ENCODE assay signal across 21 cellular contexts in genomic region chr11:125338435-125338834, GRCh38.
DNase-seq lines count a peak whose midpoint lies in the region; ATAC-seq and TF ChIP-seq lines count a peak whose summit lies in the region.
"Had no signal": no experiment of that assay in that cellular context is flagged by ENCODE, and none has a peak within 500 bp of the region (broad histone marks: within the 10 kb centered on the region; RNA-seq: fewer than 3 reads in every experiment).

No MANE protein-coding gene starts in this region.

- H3K9me3 ChIP-seq in esophagus squamous epithelium (no peaks in the 10 kb centered on the region), mucosa of rectum (ENCODE audit: control insufficient read depth in 2 of 2, low read length in 2 of 2) (no peaks in the 10 kb centered on the region), spleen (no peaks in the 10 kb centered on the region)
- H3K9me3 ChIP-seq: A549; BLaER1 treated with 17β-estradiol and CSF1 and Interleukin-3, amounts not matched to agents 10 nM and 100 nM; SK-N-SH; thoracic aorta had no signal

- H3K4me3 ChIP-seq in esophagus squamous epithelium (no peak overlapping the region), mucosa of rectum (ENCODE audit: low read length in 2 of 2) (no peak overlapping the region), spleen (no peak overlapping the region), foreskin fibroblast (ENCODE audit: low read depth in 1 of 2, low read length in 2 of 2) (no peak overlapping the region)
- H3K4me3 ChIP-seq: A549; BLaER1 treated with 17β-estradiol and CSF1 and Interleukin-3, amounts not matched to agents 10 nM and 100 nM; PC-9; thoracic aorta had no signal

- intact Hi-C loops in esophagus squamous epithelium (cut with DNase I) = no loop called here
- intact Hi-C loops in spleen (cut with DNase I; ENCODE audit: low total_unique reads) = no loop called here

- H3K9ac ChIP-seq in mucosa of rectum (ENCODE audit: low read depth in 1 of 2, low read length in 2 of 2) = no peak overlapping the region
- H3K9ac ChIP-seq: BLaER1 treated with 17β-estradiol and CSF1 and Interleukin-3, amounts not matched to agents 10 nM and 100 nM; SK-N-SH had no signal

- no peak for TF ChIP-seq POLR2A in esophagus squamous epithelium (IDR thresholded peaks at IDR 0.05)
- TF ChIP-seq POLR2A in spleen (IDR thresholded peaks at IDR 0.05) = no peak

- peak overlapping the region in 3 of 4 donors; percentile 44 to 49 (median 48) for H3K27ac ChIP-seq in esophagus squamous epithelium
- peak overlapping the region; percentile 46 to 48 for H3K27ac ChIP-seq in mucosa of rectum (ENCODE audit: low read depth in 2 of 2, low read length in 2 of 2)
- peak overlapping the region in 3 of 8 donors; percentile 32 to 45 (median 44) for H3K27ac ChIP-seq in spleen
- H3K27ac ChIP-seq: A549; BLaER1 treated with 17β-estradiol and CSF1 and Interleukin-3, amounts not matched to agents 10 nM and 100 nM; HL-60; PC-9 had no signal

- no peak for ATAC-seq in GM18873 (IDR thresholded peaks at IDR 0.05; ENCODE audit: low FRiP score, unreplicated experiment)
- ATAC-seq: A549; activated naive CD8-positive, alpha-beta T cell treated with anti-CD3 and anti-CD28 coated beads, Interleukin-2, amount 50 U/mL, for 24 hours; left colon; natural killer cell had no signal

- DNase-seq in LHCN-M2 (ENCODE audit: low read depth) (peak; percentile 28), esophagus squamous epithelium (lab: John Stamatoyannopoulos, UW) (no peak), spleen (peak; percentile 25), foreskin fibroblast (no peak), kidney tubule cell (ENCODE audit: low spot score) (no peak)
- DNase-seq in stimulated activated naive CD4-positive, alpha-beta T cell (lab: John Stamatoyannopoulos, UW) = no peak
- DNase-seq: activated naive CD8-positive, alpha-beta T cell treated with anti-CD3 and anti-CD28 coated beads, Interleukin-2, amount 50 U/mL, for 24 hours; DMS 273 treated with DMSO at 0.1 percent for 48 hours; GOT3; left colon; natural killer cell; NCI-H2107; PC-9; SK-N-SH; stimulated activated CD4-positive, alpha-beta T cell treated with anti-CD3 and anti-CD28 coated beads, Interleukin-4, amount 100 ng/mL, for 1 hour had no signal

- 76 to 77% methylated on average over 3 to 4 of the region's 4 CpGs for WGBS in esophagus squamous epithelium, 2 donors
- WGBS in spleen, 5 donors = 50 to 85% (median 73%) methylated on average over 4 of the region's 4 CpGs

- H3K4me1 ChIP-seq in esophagus squamous epithelium (peaks cover 0 to 8% (median 0%) of the 10 kb centered on the region in 3 donors), mucosa of rectum (ENCODE audit: control insufficient read depth in 2 of 2, insufficient read depth in 2 of 2, low read length in 2 of 2) (peaks cover 0 to under 1% of the 10 kb centered on the region in 2 donors), spleen (no peaks in the 10 kb centered on the region)
- H3K4me1 ChIP-seq: A549; BLaER1 treated with 17β-estradiol and CSF1 and Interleukin-3, amounts not matched to agents 10 nM and 100 nM had no signal

- H3K27me3 ChIP-seq in esophagus squamous epithelium (no peaks in the 10 kb centered on the region), mucosa of rectum (ENCODE audit: control insufficient read depth in 2 of 2, insufficient read depth in 2 of 2, low read length in 2 of 2) (peaks cover 0 to 2% of the 10 kb centered on the region in 2 donors), spleen (replicated peaks in 1 of 7) (peaks cover 0 to 18% (median 0%) of the 10 kb centered on the region in 7 donors)
- H3K27me3 ChIP-seq: BLaER1 treated with 17β-estradiol and CSF1 and Interleukin-3, amounts not matched to agents 10 nM and 100 nM had no signal

- TF ChIP-seq CTCF in esophagus squamous epithelium (IDR thresholded peaks at IDR 0.05) = no peak
- TF ChIP-seq CTCF in spleen (IDR thresholded peaks at IDR 0.05 in 8 of 11, conservative IDR thresholded peaks at IDR 0.05 in 3 of 11) = no peak
- no peak for TF ChIP-seq CTCF in foreskin fibroblast (IDR thresholded peaks at IDR 0.05; ENCODE audit: low read depth, low read length)

- H3K36me3 ChIP-seq in esophagus squamous epithelium = no peaks in the 10 kb centered on the region
- H3K36me3 ChIP-seq in mucosa of rectum (ENCODE audit: control insufficient read depth in 2 of 2, insufficient read depth in 2 of 2, low read length in 2 of 2) = no peaks in the 10 kb centered on the region
- H3K36me3 ChIP-seq in spleen = no peaks in the 10 kb centered on the region
- H3K36me3 ChIP-seq: BLaER1 treated with 17β-estradiol and CSF1 and Interleukin-3, amounts not matched to agents 10 nM and 100 nM; thoracic aorta had no signal

Comparison
In these comparisons a context has a peak if more than half of its experiments do, and no peak if none do; other contexts are left out.
1. DNase-seq: peak in LHCN-M2 (single experiment) and spleen (single experiment); none in esophagus squamous epithelium (single experiment), foreskin fibroblast (0 of 2), kidney tubule cell (single experiment) and stimulated activated naive CD4-positive, alpha-beta T cell (0 of 6).